In the genomic region with DNA sequence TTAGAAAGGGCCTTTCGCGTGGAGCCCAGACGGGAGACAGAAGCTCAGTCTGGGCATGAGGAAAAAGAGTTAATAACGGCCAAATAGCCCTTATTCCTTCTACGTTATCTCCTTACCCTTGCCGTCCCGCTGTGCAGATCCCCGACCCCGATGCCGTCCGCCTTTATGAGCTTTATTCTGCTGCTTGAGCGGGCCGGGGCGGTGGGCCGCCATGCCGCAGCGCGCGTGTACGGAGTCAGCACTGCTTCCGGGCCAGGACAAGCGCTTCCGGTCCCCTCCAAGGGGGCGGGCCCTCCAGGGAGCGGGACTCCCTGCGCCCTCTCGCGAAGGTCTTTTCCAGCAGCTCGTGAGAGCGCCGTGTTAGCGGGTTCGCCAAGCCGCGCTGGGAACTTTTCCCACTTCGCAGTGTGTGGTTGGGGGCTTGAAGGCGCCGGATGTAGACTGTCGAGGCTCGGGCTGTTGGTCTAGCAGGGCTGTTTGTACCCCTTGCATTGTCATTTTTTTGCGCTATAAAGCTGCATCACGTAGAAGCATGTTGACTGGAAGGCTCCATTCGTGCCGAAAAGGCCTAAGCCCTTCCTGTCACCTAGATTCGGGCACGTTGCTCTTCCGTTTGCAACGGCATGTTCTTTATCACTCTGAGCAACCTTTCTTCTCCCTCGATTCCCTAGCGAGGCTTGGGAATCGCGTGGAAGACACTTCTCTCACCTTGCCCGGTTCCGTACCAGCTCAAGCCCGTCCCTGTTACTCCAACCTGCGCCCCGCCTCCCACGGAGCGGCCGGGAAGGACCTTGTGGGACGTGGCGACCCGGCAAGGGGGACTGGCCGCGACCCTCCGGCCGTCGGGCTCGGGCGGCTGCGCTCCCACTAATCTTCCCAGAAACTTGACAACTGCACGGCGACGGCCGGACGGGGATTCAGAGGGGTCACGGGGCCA, we compare ENCODE assay signal across 8 cellular contexts. TPM values are rescaled to one million over a fixed set of nuclear protein-coding genes. Genes with fewer than 3 reads are reported as not detected.
A peak's percentile ranks its signal among the peaks of the same experiment; 100 is the strongest.
DNase-seq lines count a peak whose midpoint lies in the region; ATAC-seq, FAIRE-seq and TF ChIP-seq lines count a peak whose summit lies in the region.

A gene (minus strand): TSS at position 243 of the 937 bp plus-strand sequence. CDS start 30 bp downstream, at position 213.

- H2AFZ ChIP-seq in keratinocyte (ENCODE audit: control insufficient read depth, low read length), result peak within 1 kb of the TSS; percentile 92

- peaks cover 12 to 36% of the 10 kb centered on the region in 2 experiments for H3K36me3 ChIP-seq in keratinocyte (ENCODE audit: control insufficient read depth in 2 of 2, extremely low read depth in 1 of 2, insufficient read depth in 2 of 2, low read length in 2 of 2)

- TF ChIP-seq CTCF in AG04450 (IDR thresholded peaks at IDR 0.05; ENCODE audit: low read depth, low read length), result peak; percentile 36
- peak; percentile 9 to 58 (median 24) for TF ChIP-seq CTCF in keratinocyte (optimal IDR thresholded peaks at IDR 0.05 in 1 of 3, IDR thresholded peaks at IDR 0.05 in 1 of 3, conservative IDR thresholded peaks at IDR 0.05 in 1 of 3; ENCODE audit: extremely low read depth in 1 of 3, insufficient read depth in 2 of 3, low read length in 3 of 3)

- DNase-seq in AG04450 (ENCODE audit: low read depth, low spot score) (peak; percentile 68), NCI-H345 (lab: John Stamatoyannopoulos, UW) (peak; percentile 89), cerebellar cortex (ENCODE audit: low spot score) (peak; percentile 94), keratinocyte (ENCODE audit: low read depth, low spot score) (peak; percentile 40)
- peak; percentile 74 to 84 for DNase-seq in stimulated activated CD4-positive, alpha-beta T cell treated with anti-CD3 and anti-CD28 coated beads, Interleukin-15, amount 100 ng/mL, for 1 hour (ENCODE audit: low read depth in 1 of 2, low spot score in 1 of 2)

- H3K27ac ChIP-seq in AG04450 (ENCODE audit: low read depth, low read length), result peak within 1 kb of the TSS; percentile 31
- peak within 1 kb of the TSS; percentile 86 for H3K27ac ChIP-seq in keratinocyte (ENCODE audit: control insufficient read depth, insufficient read depth, low read length)

- H3K27me3 ChIP-seq in AG04450 (ENCODE audit: control insufficient read depth, insufficient read depth, low read length) (no peaks in the 10 kb centered on the region), keratinocyte (ENCODE audit: control insufficient read depth, extremely low read depth, insufficient read depth, low read length) (no peaks in the 10 kb centered on the region)

- H3K79me2 ChIP-seq in keratinocyte (ENCODE audit: control insufficient read depth, insufficient read depth, low read length), result peaks cover 43% of the 10 kb centered on the region

- peak within 1 kb of the TSS; percentile 96 for H3K9ac ChIP-seq in keratinocyte (ENCODE audit: control insufficient read depth, extremely low read depth, insufficient read depth, low read length)

- H3K9me1 ChIP-seq in keratinocyte (ENCODE audit: control insufficient read depth, extremely low read depth, insufficient read depth, low read length), result no peaks in the 10 kb centered on the region

- peaks cover 20% of the 10 kb centered on the region for H3K4me1 ChIP-seq in keratinocyte (ENCODE audit: control insufficient read depth, extremely low read depth, insufficient read depth, low read length)

- dilution Hi-C loops in keratinocyte (cut with MboI; ENCODE audit: extremely low pct_ligation_motif_present, low sequenced_read_pairs), result no loop called here

- POLR2A ChIA-PET in AG04450 (lab: Yijun Ruan, JAX), result interaction anchor here (0.6 to 1.6 kb wide), 14 partner anchors 12 to 620 kb away, joined by 3 to 7 read pairs (median 4); a partner anchor contains a TSS

- peak within 1 kb of the TSS; percentile 94 for H3K4me2 ChIP-seq in keratinocyte (ENCODE audit: control insufficient read depth, extremely low read depth, insufficient read depth, low read depth, low read length)

- no peaks in the 10 kb centered on the region for H4K20me1 ChIP-seq in keratinocyte (ENCODE audit: control insufficient read depth, extremely low read depth, insufficient read depth, low read length)

- ATAC-seq in GM18867 (IDR thresholded peaks at IDR 0.05; ENCODE audit: unreplicated experiment) (peak; percentile 79), HG03108 (IDR thresholded peaks at IDR 0.05; ENCODE audit: unreplicated experiment) (peak; percentile 68)
- ATAC-seq in activated CD4-positive, CD25-positive, alpha-beta regulatory T cell treated with anti-CD3 and anti-CD28 coated beads, Interleukin-2, amount 50 U/mL, for 24 hours, result peak; percentile 93

- CTCF ChIA-PET in AG04450 (lab: Charles Lee), result interaction anchor here (0.7 to 3.6 kb wide), 5 partner anchors 9 to 282 kb away, joined by 3 to 14 read pairs (median 6); a partner anchor contains a TSS

- peak; percentile 46 for FAIRE-seq in keratinocyte (lab: Jason Lieb, UNC)

- H3K9me3 ChIP-seq in AG04450 (ENCODE audit: control insufficient read depth, insufficient read depth, low read length), result peaks cover 3% of the 10 kb centered on the region; the same call in 1 of the 2 replicates
- H3K9me3 ChIP-seq in keratinocyte (ENCODE audit: control insufficient read depth, low read depth, low read length), result no peaks in the 10 kb centered on the region

- H3K4me3 ChIP-seq in AG04450 (ENCODE audit: low read depth, low read length) (peak within 1 kb of the TSS; percentile 95), keratinocyte (ENCODE audit: control insufficient read depth in 2 of 3, extremely low read depth in 1 of 3, insufficient read depth in 2 of 3, low read depth in 1 of 3, low read length in 3 of 3) (peak within 1 kb of the TSS; percentile 61 to 90 (median 87))

RNA-seq across cellular contexts. Expression of the gene that starts here (rescaled TPM):
- polyA plus RNA-seq in AG04450 (2011; rRNA removed), result 15.1 and 15.5 TPM in 2 replicates
- polyA minus RNA-seq in AG04450 (2011; rRNA and poly(A)+ RNA removed), result 18.6 and 22.8 TPM in 2 replicates
- 12.2 to 24.7 TPM (median 17.1 TPM) in 3 replicates for polyA plus RNA-seq in keratinocyte
- 19.6 TPM for polyA plus RNA-seq in keratinocyte (2011; ENCODE audit: low read depth)
- polyA plus RNA-seq in keratinocyte (2011; cell fraction: cytosol; rRNA removed), result 15.6 and 20.4 TPM in 2 replicates
- polyA plus RNA-seq in keratinocyte (2011; cell fraction: nucleus; rRNA removed), result 33.0 and 34.5 TPM in 2 replicates
- polyA plus RNA-seq in keratinocyte (2012; ENCODE audit: low replicate concordance), result 25.0 and 39.6 TPM in 2 replicates
- polyA minus RNA-seq in keratinocyte, result 15.6 to 32.3 TPM (median 15.8 TPM) in 3 replicates
- polyA minus RNA-seq in keratinocyte (2011; cell fraction: cytosol; rRNA and poly(A)+ RNA removed), result 21.9 TPM
- 21.3 and 24.8 TPM in 2 replicates for polyA minus RNA-seq in keratinocyte (2011; cell fraction: nucleus; rRNA and poly(A)+ RNA removed)

Comparison
In these comparisons a context has a peak if more than half of its experiments do, and no peak if none do; other contexts are left out.
1. Peak in every context shown above with its lines: DNase-seq, ATAC-seq, H3K4me3 ChIP-seq and H3K27ac ChIP-seq.
2. DNase-seq: peak in every context shown above with its lines; median percentile 94 in cerebellar cortex; 89 in NCI-H345; 79 in stimulated activated CD4-positive, alpha-beta T cell treated with anti-CD3 and anti-CD28 coated beads, Interleukin-15, amount 100 ng/mL, for 1 hour; 68 in AG04450; 40 in keratinocyte.